Comparison of ENCODE assay signal across 11 cellular contexts in the genomic region with DNA sequence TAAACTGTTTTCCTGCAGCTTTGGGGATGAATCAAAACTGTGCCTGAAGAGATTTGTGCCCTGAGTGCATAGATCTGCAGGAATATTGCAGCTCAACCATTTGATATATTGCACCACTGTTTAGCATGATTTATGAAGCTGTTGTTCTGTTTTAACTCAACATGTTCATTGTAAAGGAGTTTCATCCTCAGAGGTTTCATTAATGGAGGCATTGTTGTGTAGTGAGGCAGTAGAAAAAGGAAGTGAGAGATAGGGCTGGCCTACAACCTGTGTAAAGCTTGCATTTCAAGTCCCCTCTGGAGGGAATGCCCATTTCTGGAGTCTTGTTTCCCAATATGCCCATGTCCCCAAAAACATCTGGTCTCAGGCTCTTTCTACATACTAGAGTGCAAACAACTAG.
DNase-seq lines count a peak whose midpoint lies in the region; ATAC-seq and TF ChIP-seq lines count a peak whose summit lies in the region.
"Had no signal": no experiment of that assay in that cellular context is flagged by ENCODE, and none has a peak within 500 bp of the region (broad histone marks: within the 10 kb centered on the region; RNA-seq: fewer than 3 reads in every experiment).

No MANE protein-coding gene starts in this region.

- H3K27me3 Mint-ChIP-seq in stimulated activated naive CD8-positive, alpha-beta T cell treated with anti-CD3 and anti-CD28 coated beads, Interleukin-15, amount 100 ng/mL, for 72 hours = no peaks in the 10 kb centered on the region

- no peaks in the 10 kb centered on the region for H3K79me2 ChIP-seq in osteoblast (ENCODE audit: insufficient read depth, low read length)

- no peaks in the 10 kb centered on the region for H3K36me3 ChIP-seq in osteoblast (ENCODE audit: insufficient read depth, low read length)

- ATAC-seq in stimulated activated naive CD8-positive, alpha-beta T cell treated with anti-CD3 and anti-CD28 coated beads, Interleukin-15, Interleukin-2, amounts not matched to agents 100 U/mL and 50 U/mL, for 24 hours = peak; percentile 17
- ATAC-seq in stimulated activated naive CD8-positive, alpha-beta T cell treated with anti-CD3 and anti-CD28 coated beads, Interleukin-15, amount 100 ng/mL, for 72 hours = no peak
- ATAC-seq in HG02759 (IDR thresholded peaks at IDR 0.05; ENCODE audit: unreplicated experiment) = peak; percentile 63
- ATAC-seq in HG03521 (IDR thresholded peaks at IDR 0.05; ENCODE audit: unreplicated experiment) = peak; percentile 63
- ATAC-seq: activated T-cell treated with anti-CD3 and anti-CD28 coated beads, Interleukin-2, amount 50 U/mL, for 72 hours had no signal

- no peak overlapping the region for H3K27ac ChIP-seq in caudate nucleus (ENCODE audit: low read depth, low read length)
- no peak overlapping the region for H3K27ac ChIP-seq in osteoblast (ENCODE audit: low read depth, low read length)

- H3K27me3 ChIP-seq in osteoblast (ENCODE audit: insufficient read depth, low read length) = peaks cover 6% of the 10 kb centered on the region

- no peak for TF ChIP-seq CTCF in osteoblast (IDR thresholded peaks at IDR 0.05; ENCODE audit: extremely low read depth, low read depth, low read length)

- DNase-seq in stimulated activated naive CD8-positive, alpha-beta T cell treated with anti-CD3 and anti-CD28 coated beads, Interleukin-15, Interleukin-2, amounts not matched to agents 100 U/mL and 50 U/mL, for 24 hours = no peak
- DNase-seq in stimulated activated naive CD8-positive, alpha-beta T cell treated with anti-CD3 and anti-CD28 coated beads, Interleukin-15, amount 100 ng/mL, for 72 hours = no peak
- DNase-seq in iPS-NIHi7 (ENCODE audit: extremely low spot score) (no peak), caudate nucleus (lab: John Stamatoyannopoulos, UW) (no peak), osteoblast (ENCODE audit: insufficient read length, low spot score, missing footprints) (no peak)
- no peak for DNase-seq in activated effector memory CD4-positive, alpha-beta T cell treated with anti-CD3 and anti-CD28 coated beads, Interleukin-2, amount 50 U/mL, for 16 hours
- DNase-seq: activated T-cell treated with anti-CD3 and anti-CD28 coated beads, Interleukin-2, amount 50 U/mL, for 72 hours; stimulated activated CD4-positive, alpha-beta T cell treated with anti-CD3 and anti-CD28 coated beads, Interleukin-2, amount 100 ng/mL, for 24 hours had no signal

- H4K20me1 ChIP-seq in osteoblast (ENCODE audit: insufficient read depth, low read length) = no peaks in the 10 kb centered on the region

- H3K27ac Mint-ChIP-seq in stimulated activated naive CD8-positive, alpha-beta T cell treated with anti-CD3 and anti-CD28 coated beads, Interleukin-15, amount 100 ng/mL, for 72 hours = no peak overlapping the region
- H3K27ac Mint-ChIP-seq: activated T-cell treated with anti-CD3 and anti-CD28 coated beads, Interleukin-2, amount 50 U/mL, for 72 hours had no signal

- no peak overlapping the region for H3K4me3 ChIP-seq in osteoblast (ENCODE audit: insufficient read depth, low read length)

- H3K4me2 ChIP-seq in osteoblast (ENCODE audit: insufficient read depth, low read length) = no peak overlapping the region

- no peaks in the 10 kb centered on the region for H3K9me3 Mint-ChIP-seq in stimulated activated naive CD8-positive, alpha-beta T cell treated with anti-CD3 and anti-CD28 coated beads, Interleukin-15, amount 100 ng/mL, for 72 hours
- H3K9me3 Mint-ChIP-seq: activated T-cell treated with anti-CD3 and anti-CD28 coated beads, Interleukin-2, amount 50 U/mL, for 72 hours; T-helper 1 cell treated with Interleukin-12 subunit alpha and Interleukin-12 subunit beta and Interleukin-4 antibody, amounts not matched to agents 30 μg/mL and 1 μg/mL, for 36 hours had no signal

- H2AFZ ChIP-seq in osteoblast (ENCODE audit: low read length) = no peak overlapping the region

- no peak overlapping the region for H3K4me3 Mint-ChIP-seq in stimulated activated naive CD8-positive, alpha-beta T cell treated with anti-CD3 and anti-CD28 coated beads, Interleukin-15, amount 100 ng/mL, for 72 hours
- H3K4me3 Mint-ChIP-seq: activated T-cell treated with anti-CD3 and anti-CD28 coated beads, Interleukin-2, amount 50 U/mL, for 72 hours had no signal

- H3K4me1 ChIP-seq in osteoblast (ENCODE audit: insufficient read depth, low read length) = no peaks in the 10 kb centered on the region

- peaks cover 24% of the 10 kb centered on the region for H3K4me1 Mint-ChIP-seq in stimulated activated naive CD8-positive, alpha-beta T cell treated with anti-CD3 and anti-CD28 coated beads, Interleukin-15, amount 100 ng/mL, for 72 hours

- H3K9me3 ChIP-seq in osteoblast (ENCODE audit: low read depth, low read length) = no peaks in the 10 kb centered on the region
